In genomic region chr4:105184316-105184988, GRCh38 we compare ENCODE assay signal across 1 cellular context.
TF ChIP-seq lines count a peak whose summit lies in the region.

No MANE protein-coding gene starts in this region.

TF ChIP-seq in HCT116, 20 proteins besides CTCF, POLR2A, EP300 and RAD21 (continued from another document):
- TF ChIP-seq SRF (IDR thresholded peaks at IDR 0.05; ENCODE audit: low read depth) (no peak), POLR2AphosphoS5 (IDR thresholded peaks at IDR 0.05; ENCODE audit: low read depth, low read length) (no peak), YY1 (IDR thresholded peaks at IDR 0.05; ENCODE audit: extremely low read depth, insufficient replicate concordance, low read depth, low read length) (no peak), FOSL1 (IDR thresholded peaks at IDR 0.05; ENCODE audit: low read depth) (no peak), JUND (IDR thresholded peaks at IDR 0.05) (no peak), EZH2phosphoT487 (IDR thresholded peaks at IDR 0.05; ENCODE audit: borderline replicate concordance) (no peak), CBX3 (IDR thresholded peaks at IDR 0.05; ENCODE audit: low read depth) (no peak)
- TF ChIP-seq, protein P1, sequence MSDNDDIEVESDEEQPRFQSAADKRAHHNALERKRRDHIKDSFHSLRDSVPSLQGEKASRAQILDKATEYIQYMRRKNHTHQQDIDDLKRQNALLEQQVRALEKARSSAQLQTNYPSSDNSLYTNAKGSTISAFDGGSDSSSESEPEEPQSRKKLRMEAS (IDR thresholded peaks at IDR 0.05), result no peak
- TF ChIP-seq, protein P2, sequence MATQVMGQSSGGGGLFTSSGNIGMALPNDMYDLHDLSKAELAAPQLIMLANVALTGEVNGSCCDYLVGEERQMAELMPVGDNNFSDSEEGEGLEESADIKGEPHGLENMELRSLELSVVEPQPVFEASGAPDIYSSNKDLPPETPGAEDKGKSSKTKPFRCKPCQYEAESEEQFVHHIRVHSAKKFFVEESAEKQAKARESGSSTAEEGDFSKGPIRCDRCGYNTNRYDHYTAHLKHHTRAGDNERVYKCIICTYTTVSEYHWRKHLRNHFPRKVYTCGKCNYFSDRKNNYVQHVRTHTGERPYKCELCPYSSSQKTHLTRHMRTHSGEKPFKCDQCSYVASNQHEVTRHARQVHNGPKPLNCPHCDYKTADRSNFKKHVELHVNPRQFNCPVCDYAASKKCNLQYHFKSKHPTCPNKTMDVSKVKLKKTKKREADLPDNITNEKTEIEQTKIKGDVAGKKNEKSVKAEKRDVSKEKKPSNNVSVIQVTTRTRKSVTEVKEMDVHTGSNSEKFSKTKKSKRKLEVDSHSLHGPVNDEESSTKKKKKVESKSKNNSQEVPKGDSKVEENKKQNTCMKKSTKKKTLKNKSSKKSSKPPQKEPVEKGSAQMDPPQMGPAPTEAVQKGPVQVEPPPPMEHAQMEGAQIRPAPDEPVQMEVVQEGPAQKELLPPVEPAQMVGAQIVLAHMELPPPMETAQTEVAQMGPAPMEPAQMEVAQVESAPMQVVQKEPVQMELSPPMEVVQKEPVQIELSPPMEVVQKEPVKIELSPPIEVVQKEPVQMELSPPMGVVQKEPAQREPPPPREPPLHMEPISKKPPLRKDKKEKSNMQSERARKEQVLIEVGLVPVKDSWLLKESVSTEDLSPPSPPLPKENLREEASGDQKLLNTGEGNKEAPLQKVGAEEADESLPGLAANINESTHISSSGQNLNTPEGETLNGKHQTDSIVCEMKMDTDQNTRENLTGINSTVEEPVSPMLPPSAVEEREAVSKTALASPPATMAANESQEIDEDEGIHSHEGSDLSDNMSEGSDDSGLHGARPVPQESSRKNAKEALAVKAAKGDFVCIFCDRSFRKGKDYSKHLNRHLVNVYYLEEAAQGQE (IDR thresholded peaks at IDR 0.05; ENCODE audit: low read depth), result no peak
